1 cellular context compared by ENCODE assay signal in genomic region chr9:126804696-126805545, GRCh38.
TF ChIP-seq lines count a peak whose summit lies in the region.

ZBTB43 (plus strand) TSS chr9:126805040; CDS start chr9:126832510, 27,470 bp downstream.

TF ChIP-seq in HepG2, 621 proteins besides CTCF, POLR2A, EP300 and RAD21 (continued from another document and continues in another):
- no peak; the same call in 1 of the 2 replicates for TF ChIP-seq TP53 (CRISPR knock-in tag; conservative IDR thresholded peaks at IDR 0.05)
- TF ChIP-seq SP2 (CRISPR knock-in tag; IDR thresholded peaks at IDR 0.05), result peak; percentile 84
- no peak for TF ChIP-seq SRSF4 (IDR thresholded peaks at IDR 0.05; ENCODE audit: low read depth, low read length, poor library complexity, severe bottlenecking)
- TF ChIP-seq PCBP1 (IDR thresholded peaks at IDR 0.05; ENCODE audit: borderline replicate concordance, low read depth, low read length), result 0 out of 2 replicates have a peak, but pooled peaks have one; percentile 48
- peak; percentile 19; the same call in 1 of the 2 replicates for TF ChIP-seq ZSCAN9 (CRISPR knock-in tag; IDR thresholded peaks at IDR 0.05; ENCODE audit: borderline replicate concordance)
- TF ChIP-seq PBX2 (CRISPR knock-in tag; IDR thresholded peaks at IDR 0.05), result no peak
- peak; percentile 83 for TF ChIP-seq KDM2A (CRISPR knock-in tag; IDR thresholded peaks at IDR 0.05; ENCODE audit: borderline replicate concordance, low read depth)
- TF ChIP-seq SPEN (CRISPR knock-in tag; IDR thresholded peaks at IDR 0.05; ENCODE audit: low read depth), result peak; percentile 73; the same call in 1 of the 2 replicates
- TF ChIP-seq ZNF572 (CRISPR knock-in tag; IDR thresholded peaks at IDR 0.05), result no peak; the same call in 1 of the 2 replicates
- peak; percentile 88; the same call in 1 of the 2 replicates for TF ChIP-seq REPIN1 (CRISPR knock-in tag; IDR thresholded peaks at IDR 0.05; ENCODE audit: borderline replicate concordance, low read depth)
- TF ChIP-seq TFAP4 (IDR thresholded peaks at IDR 0.05; ENCODE audit: borderline replicate concordance, low read depth), result peak; percentile 39; the same call in 1 of the 2 replicates
- TF ChIP-seq SRSF1 (optimal IDR thresholded peaks at IDR 0.05; ENCODE audit: low read depth, low read length), result peak; percentile 85
- TF ChIP-seq RARA (CRISPR knock-in tag; IDR thresholded peaks at IDR 0.05), result 0 out of 2 replicates have a peak, but pooled peaks have one; percentile 13
- peak; percentile 15; the same call in 1 of the 2 replicates for TF ChIP-seq DNMT1 (CRISPR knock-in tag; IDR thresholded peaks at IDR 0.05)
- TF ChIP-seq RELA (CRISPR knock-in tag; IDR thresholded peaks at IDR 0.05), result no peak
- TF ChIP-seq HNRNPUL1 (IDR thresholded peaks at IDR 0.05; ENCODE audit: low read depth, low read length), result 0 out of 2 replicates have a peak, but pooled peaks have one; percentile 31
- TF ChIP-seq ATF4 (CRISPR knock-in tag; IDR thresholded peaks at IDR 0.05), result peak in 1 of 2 experiments; percentile 75; a peak in 2 of 4 replicates
- TF ChIP-seq MED8 (CRISPR knock-in tag; IDR thresholded peaks at IDR 0.05; ENCODE audit: insufficient replicate concordance), result peak; percentile 74
- TF ChIP-seq ZFP36L1 (CRISPR knock-in tag; IDR thresholded peaks at IDR 0.05), result 0 out of 2 replicates have a peak, but pooled peaks have one; percentile 48
- TF ChIP-seq AFF4 (CRISPR knock-in tag; IDR thresholded peaks at IDR 0.05), result no peak
- peak; percentile 79 for TF ChIP-seq CREB1 (IDR thresholded peaks at IDR 0.05)
- peak; percentile 84 for TF ChIP-seq CREB1 (CRISPR knock-in tag; IDR thresholded peaks at IDR 0.05)
- peak; percentile 37; the same call in 1 of the 2 replicates for TF ChIP-seq ZNF331 (CRISPR knock-in tag; IDR thresholded peaks at IDR 0.05)
- no peak for TF ChIP-seq ARID3A (IDR thresholded peaks at IDR 0.05; ENCODE audit: low read depth, low read length)
- no peak for TF ChIP-seq CENPT (CRISPR knock-in tag; IDR thresholded peaks at IDR 0.05; ENCODE audit: low read depth)
- TF ChIP-seq ZNF746 (CRISPR knock-in tag; IDR thresholded peaks at IDR 0.05), result no peak
- TF ChIP-seq ZBTB44 (CRISPR knock-in tag; IDR thresholded peaks at IDR 0.05), result no peak
- TF ChIP-seq FLYWCH1 (CRISPR knock-in tag; IDR thresholded peaks at IDR 0.05), result no peak
- peak; percentile 93 for TF ChIP-seq ZMYM4 (CRISPR knock-in tag; IDR thresholded peaks at IDR 0.05)
- no peak for TF ChIP-seq MAF1 (CRISPR knock-in tag; IDR thresholded peaks at IDR 0.05; ENCODE audit: borderline replicate concordance)
- TF ChIP-seq IRF1 (CRISPR knock-in tag; IDR thresholded peaks at IDR 0.05; ENCODE audit: low read depth), result no peak
- TF ChIP-seq MTA1 (CRISPR knock-in tag; IDR thresholded peaks at IDR 0.05; ENCODE audit: borderline replicate concordance), result no peak
- TF ChIP-seq ZNF326 (CRISPR knock-in tag; IDR thresholded peaks at IDR 0.05; ENCODE audit: borderline replicate concordance), result no peak
- peak; percentile 70; the same call in 1 of the 2 replicates for TF ChIP-seq ZNF160 (CRISPR knock-in tag; IDR thresholded peaks at IDR 0.05)
- no peak for TF ChIP-seq HNF4A (CRISPR knock-in tag; IDR thresholded peaks at IDR 0.05)
- TF ChIP-seq LCORL (IDR thresholded peaks at IDR 0.05), result no peak
- peak; percentile 70; the same call in 1 of the 2 replicates for TF ChIP-seq LCORL (CRISPR knock-in tag; IDR thresholded peaks at IDR 0.05)
- no peak; the same call in 1 of the 2 replicates for TF ChIP-seq ZNF337 (CRISPR knock-in tag; IDR thresholded peaks at IDR 0.05; ENCODE audit: borderline replicate concordance, low read depth)
- TF ChIP-seq SNAPC5 (CRISPR knock-in tag; IDR thresholded peaks at IDR 0.05; ENCODE audit: borderline replicate concordance), result no peak
- TF ChIP-seq SOX5 (CRISPR knock-in tag; IDR thresholded peaks at IDR 0.05; ENCODE audit: borderline replicate concordance), result peak; percentile 20; the same call in 1 of the 2 replicates
- no peak for TF ChIP-seq FOSL1 (CRISPR knock-in tag; IDR thresholded peaks at IDR 0.05; ENCODE audit: borderline replicate concordance)
- TF ChIP-seq ASH2L (IDR thresholded peaks at IDR 0.05; ENCODE audit: insufficient read length, low read depth, low read length), result peak; percentile 81
- TF ChIP-seq ZNF383 (CRISPR knock-in tag; IDR thresholded peaks at IDR 0.05; ENCODE audit: borderline replicate concordance), result no peak
- peak; percentile 77; the same call in 1 of the 2 replicates for TF ChIP-seq NCOA1 (CRISPR knock-in tag; IDR thresholded peaks at IDR 0.05)
- peak; percentile 46; the same call in 1 of the 2 replicates for TF ChIP-seq ARID5B (CRISPR knock-in tag; IDR thresholded peaks at IDR 0.05)
- no peak for TF ChIP-seq ZNF839 (CRISPR knock-in tag; IDR thresholded peaks at IDR 0.05; ENCODE audit: borderline replicate concordance)
- TF ChIP-seq ZNF549 (CRISPR knock-in tag; IDR thresholded peaks at IDR 0.05), result no peak
- TF ChIP-seq DRAP1 (CRISPR knock-in tag; IDR thresholded peaks at IDR 0.05), result peak; percentile 35; the same call in 1 of the 2 replicates
- 0 out of 2 replicates have a peak, but pooled peaks have one; percentile 43 for TF ChIP-seq ESRRA (CRISPR knock-in tag; IDR thresholded peaks at IDR 0.05; ENCODE audit: low read depth)
- peak; percentile 33; the same call in 1 of the 2 replicates for TF ChIP-seq EEA1 (CRISPR knock-in tag; IDR thresholded peaks at IDR 0.05; ENCODE audit: borderline replicate concordance)
- TF ChIP-seq ZNF354B (CRISPR knock-in tag; IDR thresholded peaks at IDR 0.05), result peak; percentile 74; the same call in 1 of the 2 replicates
- no peak for TF ChIP-seq PAF1 (CRISPR knock-in tag; IDR thresholded peaks at IDR 0.05)
- TF ChIP-seq ZNF557 (CRISPR knock-in tag; IDR thresholded peaks at IDR 0.05), result 0 out of 2 replicates have a peak, but pooled peaks have one; percentile 14
- no peak for TF ChIP-seq HMG20A (CRISPR knock-in tag; IDR thresholded peaks at IDR 0.05; ENCODE audit: borderline replicate concordance)
- no peak; the same call in 1 of the 2 replicates for TF ChIP-seq FOXJ3 (CRISPR knock-in tag; IDR thresholded peaks at IDR 0.05; ENCODE audit: borderline replicate concordance)
